Comparison of ENCODE assay signal across 19 cellular contexts in genomic region chr13:109644069-109644750, GRCh38.
A peak's percentile ranks its signal among the peaks of the same experiment; 100 is the strongest.
DNase-seq lines count a peak whose midpoint lies in the region; TF ChIP-seq lines count a peak whose summit lies in the region.
"Had no signal": no experiment of that assay in that cellular context is flagged by ENCODE, and none has a peak within 500 bp of the region (broad histone marks: within the 10 kb centered on the region; RNA-seq: fewer than 3 reads in every experiment).

No MANE protein-coding gene starts in this region.

- no peaks in the 10 kb centered on the region for H4K20me1 ChIP-seq in neural progenitor cell (ENCODE audit: low read depth)
- H4K20me1 ChIP-seq: BLaER1 treated with 17β-estradiol and CSF1 and Interleukin-3, amounts not matched to agents 10 nM and 100 nM had no signal

- TF ChIP-seq CTCF in VCaP (conservative IDR thresholded peaks at IDR 0.05) = no peak
- no peak for TF ChIP-seq CTCF in neural progenitor cell (IDR thresholded peaks at IDR 0.05)

- no peaks in the 10 kb centered on the region for H3K27me3 ChIP-seq in neural progenitor cell
- H3K27me3 ChIP-seq: BLaER1 treated with 17β-estradiol and CSF1 and Interleukin-3, amounts not matched to agents 10 nM and 100 nM; Peyer's patch had no signal

- H3K79me2 ChIP-seq in neural progenitor cell (ENCODE audit: low read depth) = no peaks in the 10 kb centered on the region

- no peak overlapping the region for H3K4me3 Mint-ChIP-seq in neural progenitor cell
- H3K4me3 Mint-ChIP-seq: CD8-positive, alpha-beta memory T cell; IgD-negative memory B cell had no signal

- no peak overlapping the region for H2AFZ ChIP-seq in neural progenitor cell (replicated peaks)

- H3K27ac ChIP-seq in VCaP = peak overlapping the region; percentile 37
- no peak overlapping the region for H3K27ac ChIP-seq in neural progenitor cell
- H3K27ac ChIP-seq: Peyer's patch had no signal

- no peak overlapping the region for H3K4me2 ChIP-seq in neural progenitor cell

- H3K27me3 Mint-ChIP-seq in neural progenitor cell (ENCODE audit: insufficient read depth, low read depth) = peaks cover 2% of the 10 kb centered on the region
- H3K27me3 Mint-ChIP-seq: IgD-negative memory B cell had no signal

- no peaks in the 10 kb centered on the region for H3K9me3 ChIP-seq in neural progenitor cell (ENCODE audit: low read depth)

- DNase-seq in SIG-M5 treated with dmso at 0.1 percent for 504 hours (lab: John Stamatoyannopoulos, UW; ENCODE audit: unreplicated experiment) = peak; percentile 17
- DNase-seq in SIG-M5 (lab: John Stamatoyannopoulos, UW) = no peak
- peak; percentile 53 for DNase-seq in fibroblast of gingiva (ENCODE audit: low read depth)
- no peak for DNase-seq in neural progenitor cell (ENCODE audit: low spot score)
- DNase-seq in retina = no peak
- no peak for DNase-seq in GM19238 (ENCODE audit: insufficient read length, low spot score)
- DNase-seq: 8988T; CD8-positive, alpha-beta memory T cell; DMS79; MV-4-11; NCI-H1105 treated with DMSO at 0.1 percent for 48 hours; NCI-H1694; NCI-H2081; NCI-H446; NCI-H748 treated with DMSO at 0.1 percent for 48 hours; Peyer's patch had no signal

- peaks cover 10% of the 10 kb centered on the region for H3K4me1 Mint-ChIP-seq in neural progenitor cell
- H3K4me1 Mint-ChIP-seq: CD8-positive, alpha-beta memory T cell had no signal

- peaks cover 2% of the 10 kb centered on the region for H3K36me3 Mint-ChIP-seq in neural progenitor cell

- H3F3A ChIP-seq in neural progenitor cell (ENCODE audit: low read depth) = no peaks in the 10 kb centered on the region

- no peak overlapping the region for H3K4me3 ChIP-seq in neural progenitor cell
- H3K4me3 ChIP-seq: BLaER1 treated with 17β-estradiol and CSF1 and Interleukin-3, amounts not matched to agents 10 nM and 100 nM; Peyer's patch had no signal

- no peak overlapping the region for H3K9ac ChIP-seq in neural progenitor cell
- H3K9ac ChIP-seq: BLaER1 treated with 17β-estradiol and CSF1 and Interleukin-3, amounts not matched to agents 10 nM and 100 nM had no signal

- H3K4me1 ChIP-seq in neural progenitor cell = peaks cover 12% of the 10 kb centered on the region
- H3K4me1 ChIP-seq: Peyer's patch had no signal

- no peaks in the 10 kb centered on the region for H3K36me3 ChIP-seq in neural progenitor cell
- H3K36me3 ChIP-seq: Peyer's patch had no signal

- peaks cover 21% of the 10 kb centered on the region for H3K9me3 Mint-ChIP-seq in neural progenitor cell

- H3K27ac Mint-ChIP-seq in neural progenitor cell = no peak overlapping the region
- H3K27ac Mint-ChIP-seq: CD8-positive, alpha-beta memory T cell; IgD-negative memory B cell had no signal

Comparison
In these comparisons a context has a peak if more than half of its experiments do, and no peak if none do; other contexts are left out.
1. DNase-seq: peak in SIG-M5 treated with dmso at 0.1 percent for 504 hours (single experiment) and fibroblast of gingiva (single experiment); none in SIG-M5 (single experiment), neural progenitor cell (single experiment), retina (single experiment) and GM19238 (single experiment).